ENCODE assay signal across 8 cellular contexts in the genomic region with DNA sequence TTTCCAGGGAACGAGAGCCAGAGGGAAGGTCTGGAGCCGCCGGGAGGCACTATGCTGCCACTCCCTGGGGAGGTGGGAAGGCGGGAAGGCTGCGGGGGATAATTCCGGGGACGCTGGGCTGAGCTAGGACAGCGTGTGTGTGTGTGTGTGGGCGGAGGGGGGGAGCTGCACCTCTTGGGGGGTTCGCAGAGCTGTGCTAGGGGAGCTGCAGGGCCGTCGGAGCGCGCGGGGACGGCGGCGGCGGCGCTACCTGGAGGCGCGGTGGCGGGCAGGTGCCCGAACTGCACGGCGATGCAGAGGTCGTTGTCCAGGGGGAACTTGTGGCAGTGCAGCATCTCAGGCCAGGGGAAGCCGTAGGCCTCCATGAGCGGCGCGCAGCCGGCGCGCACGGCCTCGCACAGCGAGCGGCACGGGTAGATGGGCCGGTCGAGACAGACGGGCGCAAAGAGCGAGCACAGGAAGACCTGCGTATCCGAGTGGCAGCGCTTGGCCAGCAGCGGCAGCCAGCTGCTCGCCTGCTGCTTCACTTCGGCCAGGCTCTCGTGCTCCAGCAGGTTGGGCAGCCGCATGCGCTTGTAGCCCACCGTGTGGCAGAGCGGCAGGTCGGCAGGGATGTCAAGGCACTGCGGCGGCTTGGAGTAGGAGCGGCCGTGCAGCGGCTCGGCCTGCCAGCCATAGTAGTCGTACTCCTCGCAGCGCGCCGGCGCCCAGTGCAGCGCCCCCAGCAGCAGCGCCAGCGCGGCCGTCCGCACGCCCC. TPM values are rescaled to one million over a fixed set of nuclear protein-coding genes. Genes with fewer than 3 reads are reported as not detected.
DNase-seq lines count a peak whose midpoint lies in the region; ATAC-seq and TF ChIP-seq lines count a peak whose summit lies in the region.

No MANE protein-coding gene starts in this region.

- ATAC-seq in left lung (peak; percentile 39), GM19324 (IDR thresholded peaks at IDR 0.05; ENCODE audit: low FRiP score, unreplicated experiment) (no peak)

- H4K20me1 ChIP-seq in BLaER1 treated with 17β-estradiol and CSF1 and Interleukin-3, amounts not matched to agents 10 nM and 100 nM = peaks cover 0 to 85% (median 38%) of the 10 kb centered on the region in 11 experiments; a peak in 18 of 22 replicates

- H3K9me3 ChIP-seq in BLaER1 treated with 17β-estradiol and CSF1 and Interleukin-3, amounts not matched to agents 10 nM and 100 nM (replicated peaks in 1 of 11) = no peaks in the 10 kb centered on the region
- no peaks in the 10 kb centered on the region for H3K9me3 ChIP-seq in HEK293 (ENCODE audit: control insufficient read depth, insufficient read depth, low read depth, low read length)
- no peaks in the 10 kb centered on the region for H3K9me3 ChIP-seq in left lung
- no peaks in the 10 kb centered on the region for H3K9me3 ChIP-seq in SJCRH30 (replicated peaks)

- POLR2A ChIA-PET in HEK293 (lab: Yijun Ruan, JAX) = no interaction called here

- TF ChIP-seq CTCF in HEK293 (tag by site-specific recombination; IDR thresholded peaks at IDR 0.05) (peak; percentile 75), brain microvascular endothelial cell (IDR thresholded peaks at IDR 0.05; ENCODE audit: low read depth, low read length, missing control alignments) (no peak), left lung (IDR thresholded peaks at IDR 0.05) (no peak)

- peak overlapping the region; percentile 64 to 90 (median 84) for H3K4me2 ChIP-seq in BLaER1 treated with 17β-estradiol and CSF1 and Interleukin-3, amounts not matched to agents 10 nM and 100 nM

- CTCF ChIA-PET in HEK293 (lab: Yijun Ruan, JAX) = interaction anchor here (0.5 to 1.1 kb wide), 5 partner anchors 13 to 538 kb away, joined by 3 to 4 read pairs (median 4); no protein-coding TSS in a partner anchor

- peak overlapping the region in 2 of 11 experiments; percentile 15 to 18; a peak in 3 of 22 replicates for H3K9ac ChIP-seq in BLaER1 treated with 17β-estradiol and CSF1 and Interleukin-3, amounts not matched to agents 10 nM and 100 nM

- peaks cover 49 to 70% (median 59%) of the 10 kb centered on the region in 11 experiments for H3K27me3 ChIP-seq in BLaER1 treated with 17β-estradiol and CSF1 and Interleukin-3, amounts not matched to agents 10 nM and 100 nM
- H3K27me3 ChIP-seq in brain microvascular endothelial cell (replicated peaks) (peaks cover 38% of the 10 kb centered on the region), left lung (peaks cover 25 to 57% of the 10 kb centered on the region in 2 donors), SJCRH30 (no peaks in the 10 kb centered on the region)

- in situ Hi-C loops in brain microvascular endothelial cell (cut with HindIII; ENCODE audit: low pct_ligation_motif_present, low sequenced_read_pairs) = loop anchor here (25.0 kb wide), 1 partner anchor 91 kb away; no protein-coding TSS in a partner anchor

- no peak overlapping the region for H3K27ac ChIP-seq in BLaER1 treated with 17β-estradiol and CSF1 and Interleukin-3, amounts not matched to agents 10 nM and 100 nM
- H3K27ac ChIP-seq in HEK293 (ENCODE audit: extremely low read depth, low read depth, low read length) (no peak overlapping the region), brain microvascular endothelial cell (no peak overlapping the region), left lung (no peak overlapping the region), SJCRH30 (no peak overlapping the region)

- H3K4me3 ChIP-seq in BLaER1 treated with 17β-estradiol and CSF1 and Interleukin-3, amounts not matched to agents 10 nM and 100 nM = peak overlapping the region; percentile 31 to 62 (median 51); a peak in 19 of 20 replicates
- H3K4me3 ChIP-seq in HEK293 (ENCODE audit: low read depth, low read length) = peak overlapping the region; percentile 33
- peak overlapping the region; percentile 30 for H3K4me3 ChIP-seq in brain microvascular endothelial cell (ENCODE audit: low read depth, low read length)
- peak overlapping the region in 1 of 2 donors; percentile 20 for H3K4me3 ChIP-seq in left lung
- no peak overlapping the region for H3K4me3 ChIP-seq in SJCRH30

- DNase-seq in brain microvascular endothelial cell (peak; percentile 11), left lung (peak in 1 of 2 donors; percentile 75), SJCRH30 (no peak), GM19240 (ENCODE audit: insufficient read length, low spot score) (no peak), HPDE6-E6E7 (ENCODE audit: extremely low spot score) (no peak)

- peaks cover 10 to 17% (median 14%) of the 10 kb centered on the region in 10 experiments for H3K4me1 ChIP-seq in BLaER1 treated with 17β-estradiol and CSF1 and Interleukin-3, amounts not matched to agents 10 nM and 100 nM
- H3K4me1 ChIP-seq in HEK293 (ENCODE audit: control insufficient read depth, insufficient read depth, low read length) = no peaks in the 10 kb centered on the region
- H3K4me1 ChIP-seq in left lung = peaks cover 3 to 11% of the 10 kb centered on the region in 2 donors
- H3K4me1 ChIP-seq in SJCRH30 = peaks cover 23% of the 10 kb centered on the region

- peaks cover 0 to 6% (median 0%) of the 10 kb centered on the region in 11 experiments; a peak in 2 of 22 replicates for H3K36me3 ChIP-seq in BLaER1 treated with 17β-estradiol and CSF1 and Interleukin-3, amounts not matched to agents 10 nM and 100 nM
- no peaks in the 10 kb centered on the region for H3K36me3 ChIP-seq in HEK293 (ENCODE audit: control insufficient read depth in 2 of 2, insufficient read depth in 1 of 2, low read length in 2 of 2)
- no peaks in the 10 kb centered on the region for H3K36me3 ChIP-seq in brain microvascular endothelial cell (replicated peaks)
- H3K36me3 ChIP-seq in left lung = no peaks in the 10 kb centered on the region
- H3K36me3 ChIP-seq in SJCRH30 = no peaks in the 10 kb centered on the region

- intact Hi-C loops in left lung (cut with DNase I) = no loop called here

TF ChIP-seq in HEK293, 187 proteins besides CTCF, POLR2A, EP300 and RAD21 (continues in another document):
- TF ChIP-seq ZNF623 (tag by site-specific recombination; IDR thresholded peaks at IDR 0.05) = no peak
- TF ChIP-seq ZNF76 (tag by site-specific recombination; IDR thresholded peaks at IDR 0.05; ENCODE audit: borderline replicate concordance, low read depth) = peak; percentile 56; the same call in 1 of the 2 replicates
- TF ChIP-seq GLI2 (tag by site-specific recombination; IDR thresholded peaks at IDR 0.05; ENCODE audit: borderline replicate concordance, low read depth) = no peak
- TF ChIP-seq ZNF600 (tag by site-specific recombination; IDR thresholded peaks at IDR 0.05) = peak; percentile 78
- 0 out of 2 replicates have a peak, but pooled peaks have one; percentile 25 for TF ChIP-seq SCRT2 (tag by site-specific recombination; IDR thresholded peaks at IDR 0.05)
- TF ChIP-seq ZNF146 (tag by site-specific recombination; IDR thresholded peaks at IDR 0.05) = no peak
- TF ChIP-seq ZNF610 (tag by site-specific recombination; IDR thresholded peaks at IDR 0.05; ENCODE audit: borderline replicate concordance) = peak; percentile 75; the same call in 1 of the 2 replicates
- peak; percentile 58; the same call in 1 of the 2 replicates for TF ChIP-seq ZNF394 (tag by site-specific recombination; IDR thresholded peaks at IDR 0.05; ENCODE audit: borderline replicate concordance)
- TF ChIP-seq, protein P1, sequence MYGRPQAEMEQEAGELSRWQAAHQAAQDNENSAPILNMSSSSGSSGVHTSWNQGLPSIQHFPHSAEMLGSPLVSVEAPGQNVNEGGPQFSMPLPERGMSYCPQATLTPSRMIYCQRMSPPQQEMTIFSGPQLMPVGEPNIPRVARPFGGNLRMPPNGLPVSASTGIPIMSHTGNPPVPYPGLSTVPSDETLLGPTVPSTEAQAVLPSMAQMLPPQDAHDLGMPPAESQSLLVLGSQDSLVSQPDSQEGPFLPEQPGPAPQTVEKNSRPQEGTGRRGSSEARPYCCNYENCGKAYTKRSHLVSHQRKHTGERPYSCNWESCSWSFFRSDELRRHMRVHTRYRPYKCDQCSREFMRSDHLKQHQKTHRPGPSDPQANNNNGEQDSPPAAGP (tag by site-specific recombination; IDR thresholded peaks at IDR 0.05) = peak; percentile 71
- TF ChIP-seq PATZ1 (tag by site-specific recombination; IDR thresholded peaks at IDR 0.05) = peak; percentile 36
- 0 out of 2 replicates have a peak, but pooled peaks have one; percentile 29 for TF ChIP-seq ZNF2 (tag by site-specific recombination; IDR thresholded peaks at IDR 0.05)
- TF ChIP-seq SP7 (tag by site-specific recombination; IDR thresholded peaks at IDR 0.05) = peak; percentile 43; the same call in 1 of the 2 replicates
- TF ChIP-seq, protein P2, sequence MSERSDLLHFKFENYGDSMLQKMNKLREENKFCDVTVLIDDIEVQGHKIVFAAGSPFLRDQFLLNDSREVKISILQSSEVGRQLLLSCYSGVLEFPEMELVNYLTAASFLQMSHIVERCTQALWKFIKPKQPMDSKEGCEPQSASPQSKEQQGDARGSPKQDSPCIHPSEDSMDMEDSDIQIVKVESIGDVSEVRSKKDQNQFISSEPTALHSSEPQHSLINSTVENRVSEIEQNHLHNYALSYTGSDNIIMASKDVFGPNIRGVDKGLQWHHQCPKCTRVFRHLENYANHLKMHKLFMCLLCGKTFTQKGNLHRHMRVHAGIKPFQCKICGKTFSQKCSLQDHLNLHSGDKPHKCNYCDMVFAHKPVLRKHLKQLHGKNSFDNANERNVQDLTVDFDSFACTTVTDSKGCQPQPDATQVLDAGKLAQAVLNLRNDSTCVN (tag by site-specific recombination; optimal IDR thresholded peaks at IDR 0.05) = peak; percentile 92
- no peak for TF ChIP-seq ZNF701 (tag by site-specific recombination; IDR thresholded peaks at IDR 0.05)

RNA-seq across cellular contexts. Expression of gene SFRP5, which starts 0.6 kb away (rescaled TPM):
- total RNA-seq in left lung = 1 to 10 TPM in 1 of 2 donors, under 1 TPM in 1; 0.24 to 1.9 TPM
- not detected in 2 replicates for total RNA-seq in SJCRH30 (2014; rRNA removed; shearing (Covaris generic))

RNA-seq across cellular contexts. Expression of gene ZFYVE27, which starts 34.3 kb away (rescaled TPM):
- 10 to 100 TPM; 20.6 to 23.2 TPM for total RNA-seq in left lung
- total RNA-seq in SJCRH30 (2014; rRNA removed; shearing (Covaris generic)) = 20.7 and 27.1 TPM in 2 replicates

RNA-seq across cellular contexts. Expression of gene MARVELD1, which starts 57.7 kb away (rescaled TPM):
- 10 to 100 TPM; 48.1 to 58.4 TPM for total RNA-seq in left lung
- 29.8 and 30.4 TPM in 2 replicates for total RNA-seq in SJCRH30 (2014; rRNA removed; shearing (Covaris generic))
